1 cellular context compared by ENCODE assay signal in genomic region chr15:41799488-41799805, GRCh38.
TF ChIP-seq lines count a peak whose summit lies in the region.

No MANE protein-coding gene starts in this region.

TF ChIP-seq in IMR-90, 13 proteins besides CTCF, POLR2A, EP300 and RAD21 (continued from another document):
- TF ChIP-seq BHLHE40 (IDR thresholded peaks at IDR 0.05; ENCODE audit: low read depth, low read length) (no peak), RFX5 (IDR thresholded peaks at IDR 0.05; ENCODE audit: low read depth, low read length) (no peak), NFE2L2 (IDR thresholded peaks at IDR 0.05; ENCODE audit: low read depth, low read length) (no peak)
